In genomic region chr10:28304032-28304571, GRCh38 we compare ENCODE assay signal across 12 cellular contexts. TPM values are rescaled to one million over a fixed set of nuclear protein-coding genes. Genes with fewer than 3 reads are reported as not detected.
DNase-seq lines count a peak whose midpoint lies in the region; ATAC-seq and TF ChIP-seq lines count a peak whose summit lies in the region.
"Had no signal": no experiment of that assay in that cellular context is flagged by ENCODE, and none has a peak within 500 bp of the region (broad histone marks: within the 10 kb centered on the region; RNA-seq: fewer than 3 reads in every experiment).

No MANE protein-coding gene starts in this region.

- no peak overlapping the region for H2AFZ ChIP-seq in OCI-LY3 (ENCODE audit: low read depth, low read length)

- ATAC-seq in gastroesophageal sphincter (no peak), HG03439 (IDR thresholded peaks at IDR 0.05; ENCODE audit: unreplicated experiment) (no peak)
- ATAC-seq in stimulated activated effector memory CD8-positive, alpha-beta T cell treated with anti-CD3 and anti-CD28 coated beads, Interleukin-12 subunit alpha, Interleukin-12 subunit beta, amount 100 ng/mL, for 72 hours: no peak
- ATAC-seq: left lobe of liver had no signal

- peaks cover 54% of the 10 kb centered on the region for H3K27me3 ChIP-seq in OCI-LY3 (ENCODE audit: low read depth, low read length)
- H3K27me3 ChIP-seq in gastroesophageal sphincter: no peaks in the 10 kb centered on the region

- H3K27ac Mint-ChIP-seq in activated T-cell treated with anti-CD3 and anti-CD28 coated beads, Interleukin-2, amount 50 U/mL, for 24 hours: no peak overlapping the region
- no peak overlapping the region for H3K27ac Mint-ChIP-seq in stimulated activated effector memory CD8-positive, alpha-beta T cell treated with anti-CD3 and anti-CD28 coated beads, Interleukin-12 subunit alpha, Interleukin-12 subunit beta, amount 100 ng/mL, for 72 hours

- TF ChIP-seq CTCF in OCI-LY3 (IDR thresholded peaks at IDR 0.05; ENCODE audit: low read depth, low read length) (no peak), gastroesophageal sphincter (IDR thresholded peaks at IDR 0.05) (no peak)

- WGBS in gastroesophageal sphincter (ENCODE audit: low coverage in 1 of 2), 2 donors: 27 to 83% methylated on average over 1 to 3 of the region's 3 CpGs

- peak overlapping the region; percentile 89 for H3K4me3 ChIP-seq in OCI-LY3 (ENCODE audit: low read length)
- H3K4me3 ChIP-seq in gastroesophageal sphincter: no peak overlapping the region

- H3K4me3 Mint-ChIP-seq in activated T-cell treated with anti-CD3 and anti-CD28 coated beads, Interleukin-2, amount 50 U/mL, for 24 hours: peak overlapping the region; percentile 91
- peak overlapping the region; percentile 87 for H3K4me3 Mint-ChIP-seq in stimulated activated effector memory CD8-positive, alpha-beta T cell treated with anti-CD3 and anti-CD28 coated beads, Interleukin-12 subunit alpha, Interleukin-12 subunit beta, amount 100 ng/mL, for 72 hours

- peak overlapping the region; percentile 76 for H3K4me2 ChIP-seq in OCI-LY3 (ENCODE audit: low read length)

- H3K79me2 ChIP-seq in OCI-LY3 (ENCODE audit: low read length): no peaks in the 10 kb centered on the region

- H3K27ac ChIP-seq in OCI-LY3 (ENCODE audit: low read length) (no peak overlapping the region), gastroesophageal sphincter (peak overlapping the region in 3 of 4 donors; percentile 26 to 94 (median 94))

- H3K36me3 ChIP-seq in OCI-LY3 (replicated peaks; ENCODE audit: low read depth, low read length) (no peaks in the 10 kb centered on the region), gastroesophageal sphincter (no peaks in the 10 kb centered on the region)

- no peaks in the 10 kb centered on the region for H3K27me3 Mint-ChIP-seq in activated T-cell treated with anti-CD3 and anti-CD28 coated beads, Interleukin-2, amount 50 U/mL, for 24 hours

- peaks cover 16% of the 10 kb centered on the region for H3K4me1 ChIP-seq in OCI-LY3 (ENCODE audit: low read length)
- peaks cover 0 to 48% (median 0%) of the 10 kb centered on the region in 3 donors for H3K4me1 ChIP-seq in gastroesophageal sphincter

- peaks cover 3% of the 10 kb centered on the region for H3K36me3 Mint-ChIP-seq in activated T-cell treated with anti-CD3 and anti-CD28 coated beads, Interleukin-2, amount 50 U/mL, for 24 hours (ENCODE audit: low read depth)
- no peaks in the 10 kb centered on the region for H3K36me3 Mint-ChIP-seq in stimulated activated effector memory CD8-positive, alpha-beta T cell treated with anti-CD3 and anti-CD28 coated beads, Interleukin-12 subunit alpha, Interleukin-12 subunit beta, amount 100 ng/mL, for 72 hours

- TF ChIP-seq EP300 in gastroesophageal sphincter (IDR thresholded peaks at IDR 0.05): no peak

- H3K9me3 ChIP-seq in OCI-LY3 (ENCODE audit: insufficient read depth, low read length) (no peaks in the 10 kb centered on the region), gastroesophageal sphincter (no peaks in the 10 kb centered on the region)

- no peak for TF ChIP-seq POLR2A in gastroesophageal sphincter (IDR thresholded peaks at IDR 0.05)

- no peaks in the 10 kb centered on the region for H3K9me3 Mint-ChIP-seq in activated T-cell treated with anti-CD3 and anti-CD28 coated beads, Interleukin-2, amount 50 U/mL, for 24 hours
- no peaks in the 10 kb centered on the region for H3K9me3 Mint-ChIP-seq in stimulated activated effector memory CD8-positive, alpha-beta T cell treated with anti-CD3 and anti-CD28 coated beads, Interleukin-12 subunit alpha, Interleukin-12 subunit beta, amount 100 ng/mL, for 72 hours

- no peak for DNase-seq in activated T-cell treated with anti-CD3 and anti-CD28 coated beads, Interleukin-2, amount 50 U/mL, for 24 hours
- DNase-seq in activated T-cell treated with anti-CD3 and anti-CD28 coated beads for 4 hours (no peak), cerebellar nuclear complex (lab: John Stamatoyannopoulos, UW) (no peak), SKM-1 (lab: John Stamatoyannopoulos, UW; ENCODE audit: unreplicated experiment) (no peak)
- no peak for DNase-seq in stimulated activated effector memory CD8-positive, alpha-beta T cell treated with anti-CD3 and anti-CD28 coated beads, Interleukin-12 subunit alpha, Interleukin-12 subunit beta, amount 100 ng/mL, for 72 hours (ENCODE audit: low spot score in 2 of 2)
- DNase-seq: AML-193, foreskin melanocyte, NCI-H2029 had no signal

- no peaks in the 10 kb centered on the region for H4K20me1 ChIP-seq in OCI-LY3 (ENCODE audit: insufficient read depth, low read length)

- no peak overlapping the region for H3K9ac ChIP-seq in OCI-LY3 (ENCODE audit: low read length)

- H3K4me1 Mint-ChIP-seq in activated T-cell treated with anti-CD3 and anti-CD28 coated beads, Interleukin-2, amount 50 U/mL, for 24 hours (ENCODE audit: low read depth): peaks cover 48% of the 10 kb centered on the region
- peaks cover 27% of the 10 kb centered on the region for H3K4me1 Mint-ChIP-seq in stimulated activated effector memory CD8-positive, alpha-beta T cell treated with anti-CD3 and anti-CD28 coated beads, Interleukin-12 subunit alpha, Interleukin-12 subunit beta, amount 100 ng/mL, for 72 hours

RNA-seq across cellular contexts. Expression of gene MPP7, which starts 1.2 kb away (rescaled TPM):
- total RNA-seq in gastroesophageal sphincter: 10 to 100 TPM; 22.9 to 72.1 (median 51.5) TPM
